In the genomic region with DNA sequence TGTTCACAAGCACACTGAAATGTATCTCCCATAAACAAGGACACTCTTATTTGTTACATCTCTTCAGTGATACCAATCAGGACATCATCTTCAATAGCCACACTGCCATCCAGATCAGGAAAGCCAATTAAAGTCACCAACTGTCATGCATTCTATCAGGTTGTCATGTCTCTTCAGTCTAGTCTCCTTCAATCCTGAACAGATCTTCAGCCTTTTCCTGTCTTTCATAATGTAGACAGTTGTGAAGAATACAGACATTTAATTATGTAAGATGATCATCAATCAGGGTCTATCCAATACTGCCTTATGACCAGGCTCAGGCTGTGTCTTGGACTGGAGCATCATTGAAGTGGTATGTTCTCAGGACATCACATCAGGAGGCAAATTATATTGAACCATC, we compare ENCODE assay signal across 4 cellular contexts.
"Had no signal": no experiment of that assay in that cellular context is flagged by ENCODE, and none has a peak within 500 bp of the region (broad histone marks: within the 10 kb centered on the region; RNA-seq: fewer than 3 reads in every experiment).

No MANE protein-coding gene starts in this region.

- H3K27ac Mint-ChIP-seq: GM23338, HFFc6, IgD-negative memory B cell had no signal

- H3K4me1 Mint-ChIP-seq: GM23338, IgD-negative memory B cell had no signal

- H3K27me3 Mint-ChIP-seq: IgD-negative memory B cell had no signal

- H3K36me3 Mint-ChIP-seq: IgD-negative memory B cell had no signal

- H3K4me3 Mint-ChIP-seq: GM23338, HFFc6, IgD-negative memory B cell had no signal

- DNase-seq: H7, HFFc6 had no signal
